Comparison of ENCODE assay signal across 8 cellular contexts in the genomic region with DNA sequence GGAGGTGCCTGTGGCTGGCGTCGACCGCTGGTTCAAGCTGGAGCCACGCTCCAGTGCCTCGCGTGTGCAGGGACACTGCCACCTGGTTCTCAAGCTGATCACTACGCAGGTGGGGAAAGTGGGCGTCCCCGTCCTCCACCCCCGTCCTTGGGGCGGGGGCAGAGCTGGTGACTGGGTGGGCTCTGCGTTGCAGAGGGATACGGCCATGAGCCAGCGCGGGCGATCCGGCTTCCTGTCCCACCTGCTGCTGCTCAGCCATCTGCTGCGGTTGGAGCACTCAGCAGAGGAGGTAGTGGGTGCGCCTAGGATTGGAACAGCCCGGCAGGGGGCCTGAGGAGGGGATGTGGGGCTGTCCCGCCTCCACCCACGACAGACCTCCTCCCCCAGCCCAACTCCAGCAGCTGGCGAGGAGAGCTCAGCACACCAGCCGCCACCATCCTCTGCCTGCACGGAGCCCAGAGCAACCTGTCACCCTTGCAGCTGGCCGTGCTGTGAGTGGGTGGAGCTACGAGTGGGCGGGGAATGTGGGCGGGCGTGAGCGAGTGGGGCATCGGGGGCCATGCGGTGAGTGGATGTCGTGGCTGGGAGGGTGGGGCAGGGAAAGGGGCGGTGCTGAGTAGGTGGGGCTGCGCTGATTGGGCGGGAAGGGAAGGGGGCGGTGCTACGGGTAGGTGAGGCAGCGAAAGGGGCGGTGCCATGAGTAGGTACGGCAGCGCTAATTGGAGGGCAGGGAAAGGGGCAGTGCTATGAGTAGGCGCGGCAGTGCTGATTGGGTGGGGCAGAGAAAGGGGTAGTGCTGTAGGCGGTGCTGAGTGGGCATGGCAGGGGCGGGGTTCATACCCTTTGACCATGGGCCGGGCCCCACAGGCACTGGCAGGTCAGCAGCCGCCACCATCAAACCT. TPM values are rescaled to one million over a fixed set of nuclear protein-coding genes. Genes with fewer than 3 reads are reported as not detected.
DNase-seq lines count a peak whose midpoint lies in the region; ATAC-seq, FAIRE-seq and TF ChIP-seq lines count a peak whose summit lies in the region.

No MANE protein-coding gene starts in this region.

- no peak overlapping the region for H3K27ac Mint-ChIP-seq in endothelial cell (ENCODE audit: unreplicated experiment)
- H3K27ac Mint-ChIP-seq in mesothelial cell of epicardium, result no peak overlapping the region

- TF ChIP-seq CTCF in D721Med (IDR thresholded peaks at IDR 0.05; ENCODE audit: insufficient read depth, missing control alignments), result no peak
- TF ChIP-seq CTCF in endothelial cell (IDR thresholded peaks at IDR 0.05; ENCODE audit: unreplicated experiment), result no peak
- no peak for TF ChIP-seq CTCF in mesothelial cell of epicardium (IDR thresholded peaks at IDR 0.05; ENCODE audit: unreplicated experiment)

- H3K4me3 Mint-ChIP-seq in endothelial cell (ENCODE audit: unreplicated experiment) (peak overlapping the region; percentile 70), mesothelial cell of epicardium (peak overlapping the region; percentile 68)

- peaks cover 11% of the 10 kb centered on the region for H3K27me3 Mint-ChIP-seq in endothelial cell (ENCODE audit: unreplicated experiment)
- H3K27me3 Mint-ChIP-seq in mesothelial cell of epicardium (ENCODE audit: low read depth), result peaks cover 37% of the 10 kb centered on the region

- FAIRE-seq in D721Med (lab: Jason Lieb, UNC), result no peak

- peak; percentile 100 for DNase-seq in D721Med (ENCODE audit: insufficient read length, low spot score)
- peak in 75 of 76 experiments; percentile 61 to 99 (median 97) for DNase-seq in HUDEP-2 (lab: John Stamatoyannopoulos, UW; ENCODE audit: unreplicated experiment in 76 of 76)
- peak; percentile 52 for DNase-seq in NK-92 treated with Interleukin-12 subunit alpha and Interleukin-12 subunit beta, amount 100 ng/mL, for 24 hours (lab: John Stamatoyannopoulos, UW)
- DNase-seq in activated CD8-positive, alpha-beta memory T cell treated with anti-CD3 and anti-CD28 coated beads for 24 hours, result peak; percentile 94
- peak; percentile 94 for DNase-seq in endothelial cell (ENCODE audit: low spot score)
- DNase-seq in mesothelial cell of epicardium (ENCODE audit: low spot score in 2 of 2, unreplicated experiment in 2 of 2), result peak; percentile 89 to 91
- DNase-seq in stimulated activated CD8-positive, alpha-beta memory T cell treated with anti-CD3 and anti-CD28 coated beads, Interleukin-2, amount 100 ng/mL, for 48 hours (ENCODE audit: low read depth in 2 of 2), result peak; percentile 81 to 94

- ATAC-seq in GM21515 (IDR thresholded peaks at IDR 0.05; ENCODE audit: unreplicated experiment), result peak; percentile 74

- H3K9me3 Mint-ChIP-seq in endothelial cell (ENCODE audit: unreplicated experiment) (no peaks in the 10 kb centered on the region), mesothelial cell of epicardium (no peaks in the 10 kb centered on the region)

- H3K4me1 Mint-ChIP-seq in endothelial cell (ENCODE audit: unreplicated experiment) (peaks cover 6% of the 10 kb centered on the region), mesothelial cell of epicardium (peaks cover 9% of the 10 kb centered on the region)

- H3K36me3 Mint-ChIP-seq in endothelial cell (ENCODE audit: low read depth, unreplicated experiment), result no peaks in the 10 kb centered on the region
- no peaks in the 10 kb centered on the region for H3K36me3 Mint-ChIP-seq in mesothelial cell of epicardium

RNA-seq across cellular contexts. Expression of gene TSR3, which starts 8.9 kb away (rescaled TPM):
- total RNA-seq in endothelial cell (ENCODE audit: unreplicated experiment), result 68.2 TPM
- total RNA-seq in mesothelial cell of epicardium, result 42.1 to 43.7 TPM (median 42.7 TPM) in 3 replicates

RNA-seq across cellular contexts. Expression of gene GNPTG, which starts 9.0 kb away (rescaled TPM):
- 47.9 TPM for total RNA-seq in endothelial cell (ENCODE audit: unreplicated experiment)
- 47.8 to 52.9 TPM (median 48.4 TPM) in 3 replicates for total RNA-seq in mesothelial cell of epicardium

RNA-seq across cellular contexts. Expression of gene BAIAP3, which starts 9.3 kb away (rescaled TPM):
- total RNA-seq in endothelial cell (ENCODE audit: unreplicated experiment) (6.5 TPM), mesothelial cell of epicardium (1.3 to 2.4 TPM (median 2.3 TPM) in 3 replicates)

RNA-seq across cellular contexts. Expression of gene UBE2I, which starts 33.3 kb away (rescaled TPM):
- total RNA-seq in endothelial cell (ENCODE audit: unreplicated experiment), result 167 TPM
- 205 to 214 TPM (median 208 TPM) in 3 replicates for total RNA-seq in mesothelial cell of epicardium

Comparison
In these comparisons a context has a peak if more than half of its experiments do, and no peak if none do; other contexts are left out.
1. Peak in every context shown above with its lines: DNase-seq and ATAC-seq.